Comparison of ENCODE assay signal across 16 cellular contexts in the genomic region with DNA sequence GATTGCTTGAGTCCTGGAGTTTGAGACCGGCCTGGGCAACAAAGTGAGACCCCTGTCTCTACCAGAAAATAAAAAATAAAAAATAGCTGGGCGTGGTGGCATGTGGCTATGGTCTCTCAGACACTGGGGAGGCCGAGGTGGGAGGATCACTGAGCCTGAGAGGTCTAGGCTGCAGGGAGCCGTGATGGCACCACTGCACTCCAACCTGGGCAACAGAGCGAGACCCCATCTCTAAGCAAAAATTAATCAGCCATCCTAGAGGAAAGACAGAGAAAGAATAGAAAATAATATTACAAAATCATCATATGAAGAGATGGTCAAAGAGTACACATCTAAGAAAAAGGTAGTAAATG.
"Had no signal": no experiment of that assay in that cellular context is flagged by ENCODE, and none has a peak within 500 bp of the region (broad histone marks: within the 10 kb centered on the region; RNA-seq: fewer than 3 reads in every experiment).

No MANE protein-coding gene starts in this region.

- FAIRE-seq: endothelial cell of umbilical vein, small intestine had no signal

- DNase-seq: cerebellar nuclear complex; effector CD4-positive, alpha-beta T cell; endodermal cell; erythroblast; foreskin keratinocyte; islet precursor cell; left lung; lower lobe of right lung; stimulated activated CD4-positive, alpha-beta T cell treated with anti-CD3 and anti-CD28 coated beads, Interleukin-12 subunit alpha, Interleukin-12 subunit beta, amount 100 ng/mL, for 4 hours; stimulated activated naive CD4-positive, alpha-beta T cell treated with Interleukin-2 at 50 U/mL for 16 hours; tibial artery had no signal

- H3K9me3 ChIP-seq: left lung, lower lobe of right lung, right atrium auricular region, tibial artery had no signal

- H3K4me1 ChIP-seq: foreskin keratinocyte had no signal

- H3K4me3 ChIP-seq: coronary artery, left lung, lower lobe of right lung, right atrium auricular region, tibial artery had no signal

- H3K36me3 ChIP-seq: left lung, lower lobe of right lung, right atrium auricular region, tibial artery had no signal

- H3K27me3 ChIP-seq: foreskin keratinocyte, right atrium auricular region had no signal

- ATAC-seq: foreskin keratinocyte; left lung; lower lobe of right lung; natural killer cell treated with Interleukin-12 subunit alpha and Interleukin-12 subunit beta and Interleukin-15 and Interleukin-18, amount 100 ng/mL, for 72 hours had no signal

- H3K27ac ChIP-seq: coronary artery, foreskin keratinocyte, left lung, right atrium auricular region, tibial artery had no signal
